31 cellular contexts compared by ENCODE assay signal in genomic region chr11:4642043-4642442, GRCh38. TPM values are rescaled to one million over a fixed set of nuclear protein-coding genes. Genes with fewer than 3 reads are reported as not detected.
"Had no signal": no experiment of that assay in that cellular context is flagged by ENCODE, and none has a peak within 500 bp of the region (broad histone marks: within the 10 kb centered on the region; RNA-seq: fewer than 3 reads in every experiment).

No MANE protein-coding gene starts in this region.

- ATAC-seq: activated naive CD4-positive, alpha-beta T cell treated with anti-CD3 and anti-CD28 coated beads, Interleukin-2, amount 50 U/mL, for 72 hours; activated T-cell treated with anti-CD3 and anti-CD28 coated beads, Interleukin-2, amount 50 U/mL, for 72 hours; WTC11 had no signal

- DNase-seq: activated CD4-positive, alpha-beta memory T cell treated with anti-CD3 and anti-CD28 coated beads, Interleukin-2, amount 10 ng/mL, durations not matched to agents 7 days and 5 days; activated CD4-positive, alpha-beta T cell treated with anti-CD3 and anti-CD28 coated beads for 1 hour; activated CD4-positive, alpha-beta T cell treated with anti-CD3 and anti-CD28 coated beads for 4 hours; activated CD4-positive, alpha-beta T cell treated with anti-CD3 and anti-CD28 coated beads, Interleukin-2, amount 10 ng/mL, durations not matched to agents 7 days and 5 days; activated CD4-positive, alpha-beta T cell treated with anti-CD3 and anti-CD28 coated beads, Interleukin-2, amount 50 U/mL, for 4 hours; activated CD8-positive, alpha-beta memory T cell treated with anti-CD3 and anti-CD28 coated beads, Interleukin-2, amount 50 U/mL, for 48 hours; activated gamma-delta T cell; activated naive CD4-positive, alpha-beta T cell; activated naive CD4-positive, alpha-beta T cell treated with anti-CD3 and anti-CD28 coated beads, Interleukin-2, amount 10 ng/mL, durations not matched to agents 7 days and 5 days; activated naive CD8-positive, alpha-beta T cell treated with anti-CD3 and anti-CD28 coated beads, Interleukin-2, amount 10 ng/mL, durations not matched to agents 7 days and 5 days; activated T-cell treated with anti-CD3 and anti-CD28 coated beads for 4 hours; activated T-cell treated with anti-CD3 and anti-CD28 coated beads, Interleukin-2, amount 50 U/mL, for 24 hours; activated T-cell treated with anti-CD3 and anti-CD28 coated beads, Interleukin-2, amount 50 U/mL, for 72 hours; dorsolateral prefrontal cortex; esophagus squamous epithelium; foreskin melanocyte; T-helper 2 cell had no signal

- H3K9me3 ChIP-seq: ascending aorta, breast epithelium, esophagus squamous epithelium had no signal

- H3K27ac ChIP-seq: ascending aorta, breast epithelium, cardiac muscle cell, coronary artery, dorsolateral prefrontal cortex, epithelial cell of prostate, VCaP had no signal

- H3K4me1 ChIP-seq: ascending aorta, breast epithelium had no signal

- H3K36me3 ChIP-seq: ascending aorta, breast epithelium, cardiac muscle cell, esophagus squamous epithelium had no signal

- H3K27me3 ChIP-seq: ascending aorta had no signal

- H3K4me3 ChIP-seq: ascending aorta, breast epithelium, cardiac muscle cell, coronary artery, dorsolateral prefrontal cortex, esophagus squamous epithelium had no signal

RNA-seq across cellular contexts. Expression of gene OR51E1, which starts 1.7 kb away (rescaled TPM):
- total RNA-seq: activated CD4-positive, alpha-beta memory T cell treated with anti-CD3 and anti-CD28 coated beads, Interleukin-2, amount 10 ng/mL, durations not matched to agents 7 days and 5 days; activated CD4-positive, alpha-beta T cell treated with anti-CD3 and anti-CD28 coated beads, Interleukin-2, amount 10 ng/mL, durations not matched to agents 7 days and 5 days; activated naive CD4-positive, alpha-beta T cell treated with anti-CD3 and anti-CD28 coated beads, Interleukin-2, amount 50 U/mL, for 72 hours; activated naive CD8-positive, alpha-beta T cell treated with anti-CD3 and anti-CD28 coated beads, Interleukin-2, amount 10 ng/mL, durations not matched to agents 7 days and 5 days; activated T-cell treated with anti-CD3 and anti-CD28 coated beads, Interleukin-2, amount 50 U/mL, for 72 hours; cardiac muscle cell; endothelial cell of umbilical vein; fibroblast of lung; fibroblast of villous mesenchyme; T-helper 1 cell treated with Interleukin-12 subunit alpha and Interleukin-12 subunit beta and Interleukin-4 antibody, amounts not matched to agents 30 ng/mL and 1 ng/mL, for 36 hours; WTC11 had no signal
- polyA plus RNA-seq: cardiac muscle cell, endothelial cell of umbilical vein, fibroblast of lung had no signal

RNA-seq across cellular contexts. Expression of gene OR51D1, which starts 4.8 kb away (rescaled TPM):
- total RNA-seq: activated CD4-positive, alpha-beta memory T cell treated with anti-CD3 and anti-CD28 coated beads, Interleukin-2, amount 10 ng/mL, durations not matched to agents 7 days and 5 days; activated CD4-positive, alpha-beta T cell treated with anti-CD3 and anti-CD28 coated beads, Interleukin-2, amount 10 ng/mL, durations not matched to agents 7 days and 5 days; activated naive CD4-positive, alpha-beta T cell treated with anti-CD3 and anti-CD28 coated beads, Interleukin-2, amount 50 U/mL, for 72 hours; activated naive CD8-positive, alpha-beta T cell treated with anti-CD3 and anti-CD28 coated beads, Interleukin-2, amount 10 ng/mL, durations not matched to agents 7 days and 5 days; activated T-cell treated with anti-CD3 and anti-CD28 coated beads, Interleukin-2, amount 50 U/mL, for 72 hours; ascending aorta; breast epithelium; cardiac muscle cell; cerebellum; dorsolateral prefrontal cortex; endothelial cell of umbilical vein; esophagus squamous epithelium; fibroblast of lung; fibroblast of villous mesenchyme; T-helper 1 cell treated with Interleukin-12 subunit alpha and Interleukin-12 subunit beta and Interleukin-4 antibody, amounts not matched to agents 30 ng/mL and 1 ng/mL, for 36 hours; WTC11 had no signal
- polyA plus RNA-seq: cardiac muscle cell, endothelial cell of umbilical vein, esophagus, fibroblast of lung had no signal

RNA-seq across cellular contexts. Expression of gene OR52I1, which starts 48.2 kb away (rescaled TPM):
- total RNA-seq: activated CD4-positive, alpha-beta memory T cell treated with anti-CD3 and anti-CD28 coated beads, Interleukin-2, amount 10 ng/mL, durations not matched to agents 7 days and 5 days; activated CD4-positive, alpha-beta T cell treated with anti-CD3 and anti-CD28 coated beads, Interleukin-2, amount 10 ng/mL, durations not matched to agents 7 days and 5 days; activated naive CD4-positive, alpha-beta T cell treated with anti-CD3 and anti-CD28 coated beads, Interleukin-2, amount 50 U/mL, for 72 hours; activated naive CD8-positive, alpha-beta T cell treated with anti-CD3 and anti-CD28 coated beads, Interleukin-2, amount 10 ng/mL, durations not matched to agents 7 days and 5 days; activated T-cell treated with anti-CD3 and anti-CD28 coated beads, Interleukin-2, amount 50 U/mL, for 72 hours; ascending aorta; breast epithelium; cardiac muscle cell; cerebellum; endothelial cell of umbilical vein; esophagus squamous epithelium; fibroblast of lung; WTC11 had no signal
- polyA plus RNA-seq: endothelial cell of umbilical vein, esophagus, fibroblast of lung had no signal

RNA-seq across cellular contexts. Expression of gene OR51E2, which starts 55.6 kb away (rescaled TPM):
- total RNA-seq: activated CD4-positive, alpha-beta memory T cell treated with anti-CD3 and anti-CD28 coated beads, Interleukin-2, amount 10 ng/mL, durations not matched to agents 7 days and 5 days; activated CD4-positive, alpha-beta T cell treated with anti-CD3 and anti-CD28 coated beads, Interleukin-2, amount 10 ng/mL, durations not matched to agents 7 days and 5 days; activated naive CD4-positive, alpha-beta T cell treated with anti-CD3 and anti-CD28 coated beads, Interleukin-2, amount 50 U/mL, for 72 hours; activated naive CD8-positive, alpha-beta T cell treated with anti-CD3 and anti-CD28 coated beads, Interleukin-2, amount 10 ng/mL, durations not matched to agents 7 days and 5 days; activated T-cell treated with anti-CD3 and anti-CD28 coated beads, Interleukin-2, amount 50 U/mL, for 72 hours; breast epithelium; cardiac muscle cell; endothelial cell of umbilical vein; fibroblast of lung; T-helper 1 cell treated with Interleukin-12 subunit alpha and Interleukin-12 subunit beta and Interleukin-4 antibody, amounts not matched to agents 30 ng/mL and 1 ng/mL, for 36 hours; WTC11 had no signal
- polyA plus RNA-seq: cardiac muscle cell, endothelial cell of umbilical vein had no signal
